In genomic region chr22:42075277-42075676, GRCh38 we compare ENCODE assay signal across 12 cellular contexts. TPM values are rescaled to one million over a fixed set of nuclear protein-coding genes. Genes with fewer than 3 reads are reported as not detected.
DNase-seq lines count a peak whose midpoint lies in the region; ATAC-seq and TF ChIP-seq lines count a peak whose summit lies in the region.
"Had no signal": no experiment of that assay in that cellular context is flagged by ENCODE, and none has a peak within 500 bp of the region (broad histone marks: within the 10 kb centered on the region; RNA-seq: fewer than 3 reads in every experiment).

No MANE protein-coding gene starts in this region.

- H3K27me3 Mint-ChIP-seq in activated T-cell treated with anti-CD3 and anti-CD28 coated beads, Interleukin-2, amount 50 U/mL, for 24 hours: no peaks in the 10 kb centered on the region

- H3K36me3 ChIP-seq in mucosa of rectum (ENCODE audit: control insufficient read depth in 2 of 2, insufficient read depth in 2 of 2, low read length in 2 of 2): peaks cover 6 to 7% of the 10 kb centered on the region in 2 donors
- H3K36me3 ChIP-seq in thyroid gland: peaks cover 0 to 5% of the 10 kb centered on the region in 2 donors
- H3K36me3 ChIP-seq in mucosa of descending colon (ENCODE audit: low read depth): peaks cover 3% of the 10 kb centered on the region

- peaks cover 9% of the 10 kb centered on the region for H3K36me3 Mint-ChIP-seq in activated T-cell treated with anti-CD3 and anti-CD28 coated beads, Interleukin-2, amount 50 U/mL, for 24 hours (ENCODE audit: low read depth)

- H3K9me3 ChIP-seq in mucosa of rectum (ENCODE audit: control insufficient read depth in 2 of 2, low read length in 2 of 2) (no peaks in the 10 kb centered on the region), thyroid gland (no peaks in the 10 kb centered on the region), mucosa of descending colon (no peaks in the 10 kb centered on the region)

- peak overlapping the region in 1 of 2 donors; percentile 95 for H3K9ac ChIP-seq in mucosa of rectum (ENCODE audit: low read depth in 1 of 2, low read length in 2 of 2)

- H3K4me1 ChIP-seq in mucosa of rectum (ENCODE audit: control insufficient read depth in 2 of 2, insufficient read depth in 2 of 2, low read length in 2 of 2) (peaks cover 31 to 34% of the 10 kb centered on the region in 2 donors), thyroid gland (peaks cover 30 to 40% of the 10 kb centered on the region in 2 donors), mucosa of descending colon (ENCODE audit: low read depth) (peaks cover 31% of the 10 kb centered on the region)

- H3K4me3 Mint-ChIP-seq in activated T-cell treated with anti-CD3 and anti-CD28 coated beads, Interleukin-2, amount 50 U/mL, for 24 hours: peak overlapping the region; percentile 38

- in situ Hi-C loops in astrocyte of the spinal cord (cut with HindIII; ENCODE audit: low sequenced_read_pairs): no loop called here

- ATAC-seq in mucosa of descending colon (no peak), HG03139 (IDR thresholded peaks at IDR 0.05; ENCODE audit: unreplicated experiment) (no peak)
- ATAC-seq: activated CD4-positive, CD25-positive, alpha-beta regulatory T cell treated with anti-CD3 and anti-CD28 coated beads, Interleukin-2, amount 50 U/mL, for 24 hours; GM12878 had no signal

- no peak for DNase-seq in activated T-cell treated with anti-CD3 and anti-CD28 coated beads, Interleukin-2, amount 50 U/mL, for 24 hours
- DNase-seq in activated T-cell treated with anti-CD3 and anti-CD28 coated beads, Interleukin-2, amount 50 U/mL, for 48 hours: no peak
- DNase-seq in astrocyte of the spinal cord (ENCODE audit: low read depth, low spot score) (no peak), thyroid gland (no peak), mucosa of descending colon (no peak), NCI-H1417 treated with DMSO at 0.1 percent for 48 hours (lab: John Stamatoyannopoulos, UW) (no peak)
- DNase-seq: AML-193, cortex of kidney had no signal

- intact Hi-C loops in thyroid gland (cut with DNase I): loop anchor here (10.0 kb wide), 1 partner anchor 120 kb away; the partner anchor contains the start of gene SMIM45
- intact Hi-C loops in mucosa of descending colon (cut with DNase I, micrococcal nuclease): no loop called here

- H3K27ac ChIP-seq in mucosa of rectum (ENCODE audit: low read depth in 2 of 2, low read length in 2 of 2) (peak overlapping the region; percentile 57 to 65), thyroid gland (peak overlapping the region; percentile 73 to 89 (median 87))

- no peak for TF ChIP-seq POLR2A in thyroid gland (IDR thresholded peaks at IDR 0.05)

- no peaks in the 10 kb centered on the region for H3K9me3 Mint-ChIP-seq in activated T-cell treated with anti-CD3 and anti-CD28 coated beads, Interleukin-2, amount 50 U/mL, for 24 hours

- no peaks in the 10 kb centered on the region for H3K27me3 ChIP-seq in mucosa of rectum (ENCODE audit: control insufficient read depth in 2 of 2, insufficient read depth in 2 of 2, low read length in 2 of 2)
- H3K27me3 ChIP-seq in thyroid gland: no peaks in the 10 kb centered on the region

- WGBS in thyroid gland, 2 donors: 97 to 100% methylated on average over 2 to 3 of the region's 3 CpGs

- H3K4me3 ChIP-seq in astrocyte of the spinal cord (ENCODE audit: low read depth, low read length) (peak overlapping the region; percentile 60), mucosa of rectum (ENCODE audit: low read length in 2 of 2) (peak overlapping the region; percentile 74 to 85), thyroid gland (replicated peaks in 1 of 3) (no peak overlapping the region), mucosa of descending colon (no peak overlapping the region)

- peaks cover 47% of the 10 kb centered on the region for H3K4me1 Mint-ChIP-seq in activated T-cell treated with anti-CD3 and anti-CD28 coated beads, Interleukin-2, amount 50 U/mL, for 24 hours (ENCODE audit: low read depth)

- peak overlapping the region; percentile 58 for H3K27ac Mint-ChIP-seq in activated T-cell treated with anti-CD3 and anti-CD28 coated beads, Interleukin-2, amount 50 U/mL, for 24 hours

- TF ChIP-seq CTCF in astrocyte of the spinal cord (IDR thresholded peaks at IDR 0.05; ENCODE audit: low read depth, low read length) (no peak), thyroid gland (IDR thresholded peaks at IDR 0.05) (no peak), mucosa of descending colon (IDR thresholded peaks at IDR 0.05) (no peak)

RNA-seq across cellular contexts. Expression of gene PHETA2, which starts 1.2 kb away (rescaled TPM):
- total RNA-seq in thyroid gland (10 to 100 TPM in 1 of 4 donors, 1 to 10 TPM in 3; 5.5 to 13.7 (median 7.3) TPM), mucosa of descending colon (10 to 100 TPM; 13.0 to 15.7 (median 13.5) TPM)

RNA-seq across cellular contexts. Expression of gene SMDT1, which starts 4.2 kb away (rescaled TPM):
- total RNA-seq in thyroid gland (10 to 100 TPM; 18.7 to 30.2 (median 22.0) TPM), mucosa of descending colon (100 to 1,000 TPM in 2 of 3 donors, 10 to 100 TPM in 1; 79.7 to 118 (median 102) TPM)

RNA-seq across cellular contexts. Expression of gene NAGA, which starts 4.7 kb away (rescaled TPM):
- total RNA-seq in thyroid gland (10 to 100 TPM; 36.8 to 40.9 (median 38.0) TPM), mucosa of descending colon (10 to 100 TPM; 24.3 to 35.8 (median 35.4) TPM)

RNA-seq across cellular contexts. Expression of gene NDUFA6, which starts 15.3 kb away (rescaled TPM):
- total RNA-seq in thyroid gland (10 to 100 TPM; 32.9 to 85.6 (median 73.4) TPM), mucosa of descending colon (100 to 1,000 TPM in 2 of 3 donors, 10 to 100 TPM in 1; 85.3 to 106 (median 105) TPM)

RNA-seq across cellular contexts. Expression of gene CYP2D6, which starts 55.3 kb away (rescaled TPM):
- 1 to 10 TPM in 2 of 4 donors, under 1 TPM in 2; 0.73 to 2.7 (median 1.6) TPM for total RNA-seq in thyroid gland
- total RNA-seq in mucosa of descending colon: 10 to 100 TPM in 1 of 3 donors, 1 to 10 TPM in 2; 3.8 to 10.0 (median 4.7) TPM

Comparison
In these comparisons a context has a peak if more than half of its experiments do, and no peak if none do; other contexts are left out.
1. H3K4me3 ChIP-seq: peak in astrocyte of the spinal cord (single experiment) and mucosa of rectum (2 of 2); none in thyroid gland (0 of 3) and mucosa of descending colon (single experiment).